1 cellular context compared by ENCODE assay signal in the genomic region with DNA sequence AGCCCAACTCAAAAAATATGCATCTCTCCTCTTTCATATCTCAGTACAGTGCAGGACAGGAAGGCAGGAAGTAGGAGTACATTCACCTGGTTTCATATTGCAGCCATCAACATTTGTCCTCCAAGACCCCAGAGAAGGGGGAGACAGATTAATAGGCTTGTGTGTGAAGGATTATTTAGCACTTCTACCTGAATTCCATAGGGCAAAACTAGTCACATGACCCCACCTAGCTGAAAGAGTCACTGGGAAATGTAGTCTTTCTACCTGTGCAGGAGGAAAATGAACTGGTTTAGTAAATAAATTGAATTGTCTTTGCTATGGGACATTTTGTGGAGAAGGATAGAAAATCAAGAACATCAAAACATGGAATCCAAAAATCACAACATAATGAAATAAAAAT.
TF ChIP-seq lines count a peak whose summit lies in the region.

No MANE protein-coding gene starts in this region.

TF ChIP-seq in HCT116, 20 proteins besides CTCF, POLR2A, EP300 and RAD21 (continued from another document):
- no peak for TF ChIP-seq CEBPB (IDR thresholded peaks at IDR 0.05; ENCODE audit: low read depth)
- no peak for TF ChIP-seq ZFX (IDR thresholded peaks at IDR 0.05)
- no peak for TF ChIP-seq JUND (IDR thresholded peaks at IDR 0.05)
- TF ChIP-seq POLR2AphosphoS5 (IDR thresholded peaks at IDR 0.05; ENCODE audit: low read depth, low read length), result no peak
